ENCODE assay signal across 2 cellular contexts in the genomic region with DNA sequence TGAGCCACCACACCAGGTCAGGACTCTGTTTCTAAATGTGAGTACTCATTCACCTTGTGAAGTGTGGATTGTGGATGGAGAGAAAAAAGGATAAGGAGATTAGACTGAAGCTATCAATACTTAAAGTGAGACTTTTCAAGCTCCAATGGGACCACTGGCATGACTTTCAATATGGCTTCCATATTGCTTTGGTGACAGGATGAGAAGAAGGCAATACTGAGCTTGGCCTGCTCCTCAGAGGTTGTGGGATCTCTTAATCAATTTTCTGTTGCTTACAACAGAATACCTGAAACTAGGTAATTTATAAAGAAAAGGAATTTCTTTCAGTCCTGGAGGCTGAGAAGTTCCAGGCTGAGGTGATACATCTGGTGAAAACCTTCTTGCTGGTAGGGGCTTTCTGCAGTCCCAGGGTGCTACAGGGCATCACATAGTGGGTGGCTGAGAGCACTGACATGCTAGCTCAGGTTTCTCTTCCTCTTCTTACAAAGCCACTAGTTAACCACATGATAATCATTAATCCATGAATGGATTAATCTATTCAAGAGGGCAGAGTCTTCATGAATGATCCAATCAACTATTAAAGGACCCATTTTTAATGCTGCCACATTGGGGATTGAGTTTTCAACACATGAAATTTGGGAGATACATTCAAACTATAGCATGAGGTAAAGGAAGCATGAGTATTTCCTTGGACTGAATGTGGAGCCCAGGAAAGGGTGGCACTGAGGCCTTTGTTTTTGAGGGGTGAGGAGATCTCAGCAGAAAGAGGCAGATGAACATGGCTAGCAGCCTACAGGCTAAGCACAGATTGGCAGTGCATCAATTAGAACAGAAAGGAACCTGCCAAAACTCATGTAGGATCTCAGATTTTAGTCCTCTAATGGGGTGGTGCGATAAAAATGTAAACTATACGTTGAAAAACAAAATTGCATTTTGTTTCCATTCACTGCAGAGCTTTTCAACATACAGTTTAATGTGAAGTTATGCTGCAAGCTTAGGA.
TF ChIP-seq lines count a peak whose summit lies in the region.

No MANE protein-coding gene starts in this region.

TF ChIP-seq in GM12878, 131 proteins besides CTCF, POLR2A, EP300 and RAD21 (continued from another document and continues in another):
- TF ChIP-seq, protein P1, sequence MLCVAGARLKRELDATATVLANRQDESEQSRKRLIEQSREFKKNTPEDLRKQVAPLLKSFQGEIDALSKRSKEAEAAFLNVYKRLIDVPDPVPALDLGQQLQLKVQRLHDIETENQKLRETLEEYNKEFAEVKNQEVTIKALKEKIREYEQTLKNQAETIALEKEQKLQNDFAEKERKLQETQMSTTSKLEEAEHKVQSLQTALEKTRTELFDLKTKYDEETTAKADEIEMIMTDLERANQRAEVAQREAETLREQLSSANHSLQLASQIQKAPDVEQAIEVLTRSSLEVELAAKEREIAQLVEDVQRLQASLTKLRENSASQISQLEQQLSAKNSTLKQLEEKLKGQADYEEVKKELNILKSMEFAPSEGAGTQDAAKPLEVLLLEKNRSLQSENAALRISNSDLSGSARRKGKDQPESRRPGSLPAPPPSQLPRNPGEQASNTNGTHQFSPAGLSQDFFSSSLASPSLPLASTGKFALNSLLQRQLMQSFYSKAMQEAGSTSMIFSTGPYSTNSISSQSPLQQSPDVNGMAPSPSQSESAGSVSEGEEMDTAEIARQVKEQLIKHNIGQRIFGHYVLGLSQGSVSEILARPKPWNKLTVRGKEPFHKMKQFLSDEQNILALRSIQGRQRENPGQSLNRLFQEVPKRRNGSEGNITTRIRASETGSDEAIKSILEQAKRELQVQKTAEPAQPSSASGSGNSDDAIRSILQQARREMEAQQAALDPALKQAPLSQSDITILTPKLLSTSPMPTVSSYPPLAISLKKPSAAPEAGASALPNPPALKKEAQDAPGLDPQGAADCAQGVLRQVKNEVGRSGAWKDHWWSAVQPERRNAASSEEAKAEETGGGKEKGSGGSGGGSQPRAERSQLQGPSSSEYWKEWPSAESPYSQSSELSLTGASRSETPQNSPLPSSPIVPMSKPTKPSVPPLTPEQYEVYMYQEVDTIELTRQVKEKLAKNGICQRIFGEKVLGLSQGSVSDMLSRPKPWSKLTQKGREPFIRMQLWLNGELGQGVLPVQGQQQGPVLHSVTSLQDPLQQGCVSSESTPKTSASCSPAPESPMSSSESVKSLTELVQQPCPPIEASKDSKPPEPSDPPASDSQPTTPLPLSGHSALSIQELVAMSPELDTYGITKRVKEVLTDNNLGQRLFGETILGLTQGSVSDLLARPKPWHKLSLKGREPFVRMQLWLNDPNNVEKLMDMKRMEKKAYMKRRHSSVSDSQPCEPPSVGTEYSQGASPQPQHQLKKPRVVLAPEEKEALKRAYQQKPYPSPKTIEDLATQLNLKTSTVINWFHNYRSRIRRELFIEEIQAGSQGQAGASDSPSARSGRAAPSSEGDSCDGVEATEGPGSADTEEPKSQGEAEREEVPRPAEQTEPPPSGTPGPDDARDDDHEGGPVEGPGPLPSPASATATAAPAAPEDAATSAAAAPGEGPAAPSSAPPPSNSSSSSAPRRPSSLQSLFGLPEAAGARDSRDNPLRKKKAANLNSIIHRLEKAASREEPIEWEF (IDR thresholded peaks at IDR 0.05; ENCODE audit: insufficient replicate concordance, low read depth, low read length), result peak; percentile 53
- TF ChIP-seq NR2C2 (IDR thresholded peaks at IDR 0.05; ENCODE audit: borderline replicate concordance, control insufficient read depth, insufficient read length, low read depth) (no peak), SMAD5 (IDR thresholded peaks at IDR 0.05; ENCODE audit: low read depth) (no peak), RUNX3 (IDR thresholded peaks at IDR 0.05; ENCODE audit: low read length) (no peak), SPI1 (IDR thresholded peaks at IDR 0.05; ENCODE audit: borderline replicate concordance, insufficient read depth, low read depth, low read length) (peak; percentile 91), SRF (IDR thresholded peaks at IDR 0.05; ENCODE audit: low read depth in 2 of 2, low read length in 2 of 2) (no peak), CREM (IDR thresholded peaks at IDR 0.05; ENCODE audit: low read depth) (0 out of 2 replicates have a peak, but pooled peaks have one; percentile 14), NR2F1 (conservative IDR thresholded peaks at IDR 0.05) (no peak), TCF12 (IDR thresholded peaks at IDR 0.05; ENCODE audit: low read depth, low read length) (0 out of 2 replicates have a peak, but pooled peaks have one; percentile 44), DPF2 (IDR thresholded peaks at IDR 0.05) (peak; percentile 85), IRF4 (IDR thresholded peaks at IDR 0.05; ENCODE audit: low read depth, low read length) (0 out of 2 replicates have a peak, but pooled peaks have one; percentile 39), YY1 (IDR thresholded peaks at IDR 0.05; ENCODE audit: low read depth, low read length) (peak; percentile 13; the same call in 1 of the 2 replicates), PAX5 (IDR thresholded peaks at IDR 0.05; ENCODE audit: borderline replicate concordance, low read depth, low read length) (0 out of 2 replicates have a peak, but pooled peaks have one; percentile 45), GABPA (IDR thresholded peaks at IDR 0.05; ENCODE audit: low read depth) (no peak), RB1 (IDR thresholded peaks at IDR 0.05; ENCODE audit: borderline replicate concordance) (no peak)
- TF ChIP-seq, protein P2, sequence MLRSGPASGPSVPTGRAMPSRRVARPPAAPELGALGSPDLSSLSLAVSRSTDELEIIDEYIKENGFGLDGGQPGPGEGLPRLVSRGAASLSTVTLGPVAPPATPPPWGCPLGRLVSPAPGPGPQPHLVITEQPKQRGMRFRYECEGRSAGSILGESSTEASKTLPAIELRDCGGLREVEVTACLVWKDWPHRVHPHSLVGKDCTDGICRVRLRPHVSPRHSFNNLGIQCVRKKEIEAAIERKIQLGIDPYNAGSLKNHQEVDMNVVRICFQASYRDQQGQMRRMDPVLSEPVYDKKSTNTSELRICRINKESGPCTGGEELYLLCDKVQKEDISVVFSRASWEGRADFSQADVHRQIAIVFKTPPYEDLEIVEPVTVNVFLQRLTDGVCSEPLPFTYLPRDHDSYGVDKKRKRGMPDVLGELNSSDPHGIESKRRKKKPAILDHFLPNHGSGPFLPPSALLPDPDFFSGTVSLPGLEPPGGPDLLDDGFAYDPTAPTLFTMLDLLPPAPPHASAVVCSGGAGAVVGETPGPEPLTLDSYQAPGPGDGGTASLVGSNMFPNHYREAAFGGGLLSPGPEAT (IDR thresholded peaks at IDR 0.05; ENCODE audit: low read depth), result peak; percentile 93

TF ChIP-seq in WTC11, 78 proteins besides CTCF, POLR2A, EP300 and RAD21 (continued from another document):
- TF ChIP-seq, protein P3, sequence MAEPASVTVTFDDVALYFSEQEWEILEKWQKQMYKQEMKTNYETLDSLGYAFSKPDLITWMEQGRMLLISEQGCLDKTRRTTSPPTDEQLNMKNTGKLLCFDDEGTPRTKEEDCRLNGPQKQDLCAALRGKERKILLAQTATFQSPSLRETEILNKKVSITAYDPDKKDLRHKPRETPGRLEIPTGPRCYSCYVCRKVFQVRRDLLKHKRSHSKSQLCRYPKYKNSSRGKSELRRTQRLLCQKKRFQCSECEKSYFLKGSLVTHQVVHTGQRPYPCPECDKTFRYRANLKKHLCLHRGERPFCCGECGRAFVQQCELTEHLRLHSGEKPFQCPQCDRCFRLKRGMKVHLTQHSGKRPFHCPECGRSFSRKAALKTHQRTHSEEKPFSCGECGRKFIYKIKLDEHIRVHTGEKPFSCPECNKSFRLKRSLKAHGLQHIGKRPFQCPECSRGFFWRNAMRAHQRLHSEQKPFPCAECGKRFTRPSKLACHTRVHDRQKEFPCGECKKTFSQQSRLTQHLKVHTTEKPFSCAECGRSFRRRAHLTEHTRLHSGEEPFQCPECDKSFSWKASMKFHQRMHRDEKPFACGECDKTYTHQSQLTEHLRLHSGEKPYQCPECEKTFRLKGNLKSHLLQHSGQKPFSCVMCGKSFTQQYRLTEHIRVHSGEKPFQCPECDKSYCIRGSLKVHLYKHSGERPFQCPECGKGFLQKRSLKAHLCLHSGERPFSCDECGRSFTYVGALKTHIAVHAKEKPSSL (CRISPR knock-in tag; conservative IDR thresholded peaks at IDR 0.05), result no peak
- TF ChIP-seq ZNF317 (CRISPR knock-in tag; IDR thresholded peaks at IDR 0.05; ENCODE audit: borderline replicate concordance, low read depth), result no peak
- TF ChIP-seq, protein P4, sequence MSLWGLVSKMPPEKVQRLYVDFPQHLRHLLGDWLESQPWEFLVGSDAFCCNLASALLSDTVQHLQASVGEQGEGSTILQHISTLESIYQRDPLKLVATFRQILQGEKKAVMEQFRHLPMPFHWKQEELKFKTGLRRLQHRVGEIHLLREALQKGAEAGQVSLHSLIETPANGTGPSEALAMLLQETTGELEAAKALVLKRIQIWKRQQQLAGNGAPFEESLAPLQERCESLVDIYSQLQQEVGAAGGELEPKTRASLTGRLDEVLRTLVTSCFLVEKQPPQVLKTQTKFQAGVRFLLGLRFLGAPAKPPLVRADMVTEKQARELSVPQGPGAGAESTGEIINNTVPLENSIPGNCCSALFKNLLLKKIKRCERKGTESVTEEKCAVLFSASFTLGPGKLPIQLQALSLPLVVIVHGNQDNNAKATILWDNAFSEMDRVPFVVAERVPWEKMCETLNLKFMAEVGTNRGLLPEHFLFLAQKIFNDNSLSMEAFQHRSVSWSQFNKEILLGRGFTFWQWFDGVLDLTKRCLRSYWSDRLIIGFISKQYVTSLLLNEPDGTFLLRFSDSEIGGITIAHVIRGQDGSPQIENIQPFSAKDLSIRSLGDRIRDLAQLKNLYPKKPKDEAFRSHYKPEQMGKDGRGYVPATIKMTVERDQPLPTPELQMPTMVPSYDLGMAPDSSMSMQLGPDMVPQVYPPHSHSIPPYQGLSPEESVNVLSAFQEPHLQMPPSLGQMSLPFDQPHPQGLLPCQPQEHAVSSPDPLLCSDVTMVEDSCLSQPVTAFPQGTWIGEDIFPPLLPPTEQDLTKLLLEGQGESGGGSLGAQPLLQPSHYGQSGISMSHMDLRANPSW (CRISPR knock-in tag; conservative IDR thresholded peaks at IDR 0.05; ENCODE audit: low read depth), result no peak
- TF ChIP-seq MYBL2 (CRISPR knock-in tag; IDR thresholded peaks at IDR 0.05), result no peak
- TF ChIP-seq, protein P5, sequence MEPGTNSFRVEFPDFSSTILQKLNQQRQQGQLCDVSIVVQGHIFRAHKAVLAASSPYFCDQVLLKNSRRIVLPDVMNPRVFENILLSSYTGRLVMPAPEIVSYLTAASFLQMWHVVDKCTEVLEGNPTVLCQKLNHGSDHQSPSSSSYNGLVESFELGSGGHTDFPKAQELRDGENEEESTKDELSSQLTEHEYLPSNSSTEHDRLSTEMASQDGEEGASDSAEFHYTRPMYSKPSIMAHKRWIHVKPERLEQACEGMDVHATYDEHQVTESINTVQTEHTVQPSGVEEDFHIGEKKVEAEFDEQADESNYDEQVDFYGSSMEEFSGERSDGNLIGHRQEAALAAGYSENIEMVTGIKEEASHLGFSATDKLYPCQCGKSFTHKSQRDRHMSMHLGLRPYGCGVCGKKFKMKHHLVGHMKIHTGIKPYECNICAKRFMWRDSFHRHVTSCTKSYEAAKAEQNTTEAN (CRISPR knock-in tag; IDR thresholded peaks at IDR 0.05), result no peak
- TF ChIP-seq, protein P6, sequence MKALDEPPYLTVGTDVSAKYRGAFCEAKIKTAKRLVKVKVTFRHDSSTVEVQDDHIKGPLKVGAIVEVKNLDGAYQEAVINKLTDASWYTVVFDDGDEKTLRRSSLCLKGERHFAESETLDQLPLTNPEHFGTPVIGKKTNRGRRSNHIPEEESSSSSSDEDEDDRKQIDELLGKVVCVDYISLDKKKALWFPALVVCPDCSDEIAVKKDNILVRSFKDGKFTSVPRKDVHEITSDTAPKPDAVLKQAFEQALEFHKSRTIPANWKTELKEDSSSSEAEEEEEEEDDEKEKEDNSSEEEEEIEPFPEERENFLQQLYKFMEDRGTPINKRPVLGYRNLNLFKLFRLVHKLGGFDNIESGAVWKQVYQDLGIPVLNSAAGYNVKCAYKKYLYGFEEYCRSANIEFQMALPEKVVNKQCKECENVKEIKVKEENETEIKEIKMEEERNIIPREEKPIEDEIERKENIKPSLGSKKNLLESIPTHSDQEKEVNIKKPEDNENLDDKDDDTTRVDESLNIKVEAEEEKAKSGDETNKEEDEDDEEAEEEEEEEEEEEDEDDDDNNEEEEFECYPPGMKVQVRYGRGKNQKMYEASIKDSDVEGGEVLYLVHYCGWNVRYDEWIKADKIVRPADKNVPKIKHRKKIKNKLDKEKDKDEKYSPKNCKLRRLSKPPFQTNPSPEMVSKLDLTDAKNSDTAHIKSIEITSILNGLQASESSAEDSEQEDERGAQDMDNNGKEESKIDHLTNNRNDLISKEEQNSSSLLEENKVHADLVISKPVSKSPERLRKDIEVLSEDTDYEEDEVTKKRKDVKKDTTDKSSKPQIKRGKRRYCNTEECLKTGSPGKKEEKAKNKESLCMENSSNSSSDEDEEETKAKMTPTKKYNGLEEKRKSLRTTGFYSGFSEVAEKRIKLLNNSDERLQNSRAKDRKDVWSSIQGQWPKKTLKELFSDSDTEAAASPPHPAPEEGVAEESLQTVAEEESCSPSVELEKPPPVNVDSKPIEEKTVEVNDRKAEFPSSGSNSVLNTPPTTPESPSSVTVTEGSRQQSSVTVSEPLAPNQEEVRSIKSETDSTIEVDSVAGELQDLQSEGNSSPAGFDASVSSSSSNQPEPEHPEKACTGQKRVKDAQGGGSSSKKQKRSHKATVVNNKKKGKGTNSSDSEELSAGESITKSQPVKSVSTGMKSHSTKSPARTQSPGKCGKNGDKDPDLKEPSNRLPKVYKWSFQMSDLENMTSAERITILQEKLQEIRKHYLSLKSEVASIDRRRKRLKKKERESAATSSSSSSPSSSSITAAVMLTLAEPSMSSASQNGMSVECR (CRISPR knock-in tag; IDR thresholded peaks at IDR 0.05; ENCODE audit: borderline replicate concordance), result no peak
